In the genomic region with DNA sequence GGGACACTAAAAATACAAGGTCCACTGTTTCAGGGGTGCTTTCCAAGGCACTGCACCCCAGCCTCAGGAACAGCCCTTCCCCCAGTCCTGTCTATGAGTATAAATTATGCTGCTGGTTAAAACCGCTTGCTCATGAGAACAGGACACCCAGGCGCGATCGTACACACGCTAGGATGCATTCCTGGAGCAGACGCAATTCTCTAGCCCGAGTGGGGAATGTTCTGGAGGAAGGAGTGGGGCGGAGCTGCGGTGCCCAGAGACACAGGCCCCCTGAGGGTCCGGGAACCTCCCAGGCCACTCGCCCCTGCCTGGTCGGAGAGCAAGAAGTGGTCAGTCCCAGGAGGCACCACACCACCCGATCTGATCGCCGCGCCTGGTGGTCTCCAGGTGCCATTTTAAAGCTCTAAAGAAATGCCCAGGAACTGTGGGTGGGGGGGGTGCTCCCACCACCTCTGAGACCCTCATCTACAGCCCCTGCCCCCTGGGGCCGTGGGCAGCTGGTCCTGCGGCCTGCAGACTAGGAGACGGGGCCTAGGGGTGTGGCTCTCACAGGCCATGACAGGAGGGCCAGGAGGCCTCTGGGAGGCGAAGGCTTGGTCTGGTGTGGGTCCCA, we compare ENCODE assay signal across 16 cellular contexts. TPM values are rescaled to one million over a fixed set of nuclear protein-coding genes. Genes with fewer than 3 reads are reported as not detected.
DNase-seq lines count a peak whose midpoint lies in the region; TF ChIP-seq lines count a peak whose summit lies in the region.
"Had no signal": no experiment of that assay in that cellular context is flagged by ENCODE, and none has a peak within 500 bp of the region (broad histone marks: within the 10 kb centered on the region; RNA-seq: fewer than 3 reads in every experiment).

No MANE protein-coding gene starts in this region.

- H3K9ac ChIP-seq in SK-N-MC (ENCODE audit: insufficient read length) = no peak overlapping the region

- intact Hi-C loops in sigmoid colon (cut with DNase I) = no loop called here

- WGBS in sigmoid colon, 2 donors = 73 to 87% methylated on average over 20 of the region's 20 CpGs

- peaks cover 0 to 24% (median 22%) of the 10 kb centered on the region in 4 donors for H3K4me1 ChIP-seq in sigmoid colon
- H3K4me1 ChIP-seq in right atrium auricular region = peaks cover 0 to 6% of the 10 kb centered on the region in 2 donors

- H3K27me3 ChIP-seq in sigmoid colon (no peaks in the 10 kb centered on the region), right atrium auricular region (no peaks in the 10 kb centered on the region)
- H3K27me3 ChIP-seq: gastrocnemius medialis had no signal

- peak overlapping the region; percentile 21 for H3K4me3 ChIP-seq in SK-N-MC
- peak overlapping the region in 1 of 2 donors; percentile 16 for H3K4me3 ChIP-seq in foreskin fibroblast (ENCODE audit: low read depth in 1 of 2, low read length in 2 of 2)
- peak overlapping the region in 2 of 4 donors; percentile 41 to 44 for H3K4me3 ChIP-seq in sigmoid colon
- H3K4me3 ChIP-seq in right atrium auricular region = no peak overlapping the region

- H3K9me3 ChIP-seq in SK-N-MC (ENCODE audit: low read depth, low read length) (no peaks in the 10 kb centered on the region), sigmoid colon (no peaks in the 10 kb centered on the region), right atrium auricular region (no peaks in the 10 kb centered on the region)
- H3K9me3 ChIP-seq: gastrocnemius medialis had no signal

- H3K36me3 ChIP-seq in SK-N-MC (ENCODE audit: insufficient read depth, low read length) (no peaks in the 10 kb centered on the region), sigmoid colon (peaks cover 0 to 6% (median 0%) of the 10 kb centered on the region in 4 donors), right atrium auricular region (no peaks in the 10 kb centered on the region)
- H3K36me3 ChIP-seq: gastrocnemius medialis had no signal

- DNase-seq in NCI-H1694 (lab: John Stamatoyannopoulos, UW) = peak; percentile 84
- no peak for DNase-seq in NCI-H1694 treated with DMSO at 0.1 percent for 48 hours (lab: John Stamatoyannopoulos, UW)
- no peak for DNase-seq in SK-N-MC (ENCODE audit: low read depth, low spot score)
- peak; percentile 85 to 92 for DNase-seq in foreskin fibroblast
- no peak for DNase-seq in sigmoid colon
- DNase-seq in stimulated activated naive CD4-positive, alpha-beta T cell (lab: John Stamatoyannopoulos, UW) = no peak
- DNase-seq in right atrium auricular region (ENCODE audit: low spot score) = no peak
- no peak for DNase-seq in nucleus accumbens (lab: John Stamatoyannopoulos, UW)
- DNase-seq: activated naive CD4-positive, alpha-beta T cell treated with anti-CD3 and anti-CD28 coated beads, Interleukin-2, amount 50 U/mL, for 16 hours; gastrocnemius medialis; immature natural killer cell; NCI-H526; occipital lobe; stimulated activated naive B cell treated with anti-CD40 and anti-IgM and Interleukin-4, amounts not matched to agents 10 μg/mL and 1 μg/mL and 100 μg/mL, for 72 hours; T-helper 1 cell had no signal

- H3K27ac ChIP-seq in SK-N-MC (peak overlapping the region; percentile 63; the same call in 1 of the 2 replicates), sigmoid colon (peak overlapping the region in 3 of 4 donors; percentile 49 to 75 (median 63)), right atrium auricular region (no peak overlapping the region)
- H3K27ac ChIP-seq: 22Rv1, gastrocnemius medialis had no signal

- peak in 1 of 4 donors; percentile 44 for TF ChIP-seq EP300 in sigmoid colon (IDR thresholded peaks at IDR 0.05)

- no peak for TF ChIP-seq POLR2A in sigmoid colon (IDR thresholded peaks at IDR 0.05)

- TF ChIP-seq CTCF in foreskin fibroblast (IDR thresholded peaks at IDR 0.05; ENCODE audit: low read depth, low read length) (no peak), sigmoid colon (IDR thresholded peaks at IDR 0.05) (no peak), right atrium auricular region (IDR thresholded peaks at IDR 0.05) (no peak)

RNA-seq across cellular contexts. Expression of gene FBXL18, which starts 34.4 kb away (rescaled TPM):
- total RNA-seq in sigmoid colon (1 to 10 TPM; 3.0 to 7.5 (median 4.0) TPM), right atrium auricular region (1 to 10 TPM; 6.7 to 7.8 TPM)
- polyA plus RNA-seq in sigmoid colon = 1 to 10 TPM in 2 of 3 donors, under 1 TPM in 1; 0.60 to 5.1 (median 2.1) TPM

RNA-seq across cellular contexts. Expression of gene ACTB, which starts 51.2 kb away (rescaled TPM):
- total RNA-seq in sigmoid colon (1,000 to 10,000 TPM; 3,643 to 7,981 (median 6,151) TPM), right atrium auricular region (1,000 to 10,000 TPM in 1 of 2 donors, 100 to 1,000 TPM in 1; 979 to 1,431 TPM)
- polyA plus RNA-seq in sigmoid colon = 1,000 to 10,000 TPM; 3,244 to 5,818 (median 4,758) TPM

RNA-seq across cellular contexts. Expression of gene TNRC18, which starts 55.6 kb away (rescaled TPM):
- 100 to 1,000 TPM in 1 of 4 donors, 10 to 100 TPM in 3; 32.5 to 187 (median 59.9) TPM for total RNA-seq in sigmoid colon
- polyA plus RNA-seq in sigmoid colon = 10 to 100 TPM; 12.6 to 61.8 (median 19.9) TPM
- total RNA-seq in right atrium auricular region = 10 to 100 TPM; 32.0 to 53.6 TPM

Comparison
In these comparisons a context has a peak if more than half of its experiments do, and no peak if none do; other contexts are left out.
1. DNase-seq: peak in NCI-H1694 (single experiment) and foreskin fibroblast (2 of 2); none in NCI-H1694 treated with DMSO at 0.1 percent for 48 hours (single experiment), SK-N-MC (single experiment), sigmoid colon (single experiment), stimulated activated naive CD4-positive, alpha-beta T cell (0 of 6), right atrium auricular region (single experiment) and nucleus accumbens (0 of 56).
2. H3K27ac ChIP-seq: peak in SK-N-MC (single experiment) and sigmoid colon (3 of 4); none in right atrium auricular region (0 of 2).